ENCODE assay signal across 18 cellular contexts in the genomic region with DNA sequence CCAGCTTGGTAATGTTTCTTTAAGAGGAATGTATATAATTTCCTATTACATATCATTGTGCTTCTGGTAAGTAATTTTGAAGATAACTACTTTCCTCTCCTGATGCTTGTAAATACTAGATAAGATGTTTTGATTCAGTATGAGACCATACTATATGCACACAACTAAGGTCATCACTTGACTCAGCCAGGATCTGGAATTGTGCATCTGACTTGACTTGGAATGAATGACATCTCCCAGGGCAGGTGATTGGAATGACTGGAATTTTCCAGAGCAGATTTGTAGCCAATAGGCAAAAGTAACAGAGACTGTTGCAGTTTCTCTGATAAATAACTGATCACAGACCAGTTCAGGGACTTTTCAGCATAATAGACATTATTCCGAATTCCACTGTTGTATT. TPM values are rescaled to one million over a fixed set of nuclear protein-coding genes. Genes with fewer than 3 reads are reported as not detected.
DNase-seq lines count a peak whose midpoint lies in the region; ATAC-seq, FAIRE-seq and TF ChIP-seq lines count a peak whose summit lies in the region.
"Had no signal": no experiment of that assay in that cellular context is flagged by ENCODE, and none has a peak within 500 bp of the region (broad histone marks: within the 10 kb centered on the region; RNA-seq: fewer than 3 reads in every experiment).

No MANE protein-coding gene starts in this region.

- peaks cover 52% of the 10 kb centered on the region for H3K4me1 Mint-ChIP-seq in osteocyte (ENCODE audit: unreplicated experiment)

- H3K27ac ChIP-seq in epithelial cell of prostate: peak overlapping the region; percentile 61
- H3K27ac ChIP-seq: ovary, upper lobe of left lung, WERI-Rb-1 had no signal

- H3K9me3 ChIP-seq in BE2C: no peaks in the 10 kb centered on the region
- H3K9me3 ChIP-seq: ovary, SJSA1, upper lobe of left lung had no signal

- H3K4me1 ChIP-seq in BE2C: peaks cover 6% of the 10 kb centered on the region

- TF ChIP-seq CTCF in osteocyte (IDR thresholded peaks at IDR 0.05) (no peak), BE2C (IDR thresholded peaks at IDR 0.05; ENCODE audit: low read depth, low read length) (no peak)

- no peaks in the 10 kb centered on the region for H3K27me3 Mint-ChIP-seq in osteocyte (ENCODE audit: unreplicated experiment)

- DNase-seq in ELF-1 (ENCODE audit: low read depth, low spot score): peak; percentile 9
- DNase-seq in RCC 7860 (ENCODE audit: low spot score): peak; percentile 56
- DNase-seq in epithelial cell of prostate (ENCODE audit: low read depth, low spot score): no peak
- no peak for DNase-seq in osteocyte (ENCODE audit: extremely low spot score, unreplicated experiment)
- DNase-seq in NCI-H146 (lab: John Stamatoyannopoulos, UW): no peak
- DNase-seq in BE2C: no peak
- DNase-seq in stimulated activated CD4-positive, alpha-beta T cell treated with anti-CD3 and anti-CD28 coated beads, Interleukin-15, amount 100 ng/mL, for 24 hours: no peak
- DNase-seq: activated naive CD4-positive, alpha-beta T cell treated with anti-CD3 and anti-CD28 coated beads, Interleukin-2, amount 50 U/mL, for 16 hours; central memory CD4-positive, alpha-beta T cell; hypothalamus; NCI-H2029 treated with DMSO at 0.1 percent for 48 hours; NCI-H82; ovary; upper lobe of left lung; WERI-Rb-1 had no signal

- no peak for ATAC-seq in HG03521 (IDR thresholded peaks at IDR 0.05; ENCODE audit: unreplicated experiment)

- peaks cover 1% of the 10 kb centered on the region for H3K27me3 ChIP-seq in BE2C
- H3K27me3 ChIP-seq: ovary, SJSA1, upper lobe of left lung had no signal

- H3K36me3 Mint-ChIP-seq in osteocyte (ENCODE audit: unreplicated experiment): no peaks in the 10 kb centered on the region

- H3K27ac Mint-ChIP-seq in osteocyte (ENCODE audit: unreplicated experiment): peak overlapping the region; percentile 98

- no peaks in the 10 kb centered on the region for H3K36me3 ChIP-seq in BE2C
- H3K36me3 ChIP-seq: ovary, SJSA1, upper lobe of left lung, WERI-Rb-1 had no signal

- H3K9me3 Mint-ChIP-seq in osteocyte (ENCODE audit: unreplicated experiment): no peaks in the 10 kb centered on the region

- no peak for FAIRE-seq in RCC 7860 (lab: Jason Lieb, UNC)

- H3K4me3 ChIP-seq in BE2C (ENCODE audit: low read depth, low read length): no peak overlapping the region
- H3K4me3 ChIP-seq: ovary, SJSA1, upper lobe of left lung had no signal

- no peak overlapping the region for H3K4me3 Mint-ChIP-seq in osteocyte (ENCODE audit: unreplicated experiment)

RNA-seq across cellular contexts. Expression of gene BEST3, which starts 11.1 kb away (rescaled TPM):
- total RNA-seq in osteocyte: 0.11 and 0.55 TPM in 2 replicates
- not detected for polyA plus RNA-seq in BE2C (2012; ENCODE audit: insufficient read depth, insufficient read length, low read depth)
- total RNA-seq: ovary, SJSA1, upper lobe of left lung had no signal
- polyA plus RNA-seq: BJ had no signal

RNA-seq across cellular contexts. Expression of gene RAB3IP, which starts 50.6 kb away (rescaled TPM):
- total RNA-seq in osteocyte: 16.5 and 16.9 TPM in 2 replicates
- 1.6 TPM for polyA plus RNA-seq in BE2C (2012; ENCODE audit: insufficient read depth, insufficient read length, low read depth)

Comparison
In these comparisons a context has a peak if more than half of its experiments do, and no peak if none do; other contexts are left out.
1. DNase-seq: peak in ELF-1 (single experiment) and RCC 7860 (single experiment); none in epithelial cell of prostate (single experiment), osteocyte (single experiment), NCI-H146 (single experiment), BE2C (single experiment) and stimulated activated CD4-positive, alpha-beta T cell treated with anti-CD3 and anti-CD28 coated beads, Interleukin-15, amount 100 ng/mL, for 24 hours (single experiment).